In the genomic region with DNA sequence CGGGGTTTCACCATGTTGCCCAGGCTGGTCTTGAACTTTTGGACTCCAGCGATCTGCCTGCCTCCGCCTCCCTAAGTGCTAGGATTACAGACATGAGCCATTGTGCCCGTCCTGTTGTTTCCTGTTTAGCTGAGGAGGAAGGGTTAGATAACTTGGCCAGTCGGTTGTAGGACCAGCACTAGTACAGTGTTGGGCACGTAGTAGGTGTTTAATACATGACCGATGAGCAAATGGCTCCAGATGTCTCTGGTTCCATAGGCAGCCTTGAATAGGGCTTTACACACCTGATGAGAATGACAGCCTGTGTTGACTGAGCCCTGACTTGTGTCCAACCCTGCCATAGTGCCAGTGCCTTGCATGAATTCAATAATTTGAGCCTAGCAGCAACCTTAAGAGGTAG, we compare ENCODE assay signal across 9 cellular contexts. TPM values are rescaled to one million over a fixed set of nuclear protein-coding genes. Genes with fewer than 3 reads are reported as not detected.
A peak's percentile ranks its signal among the peaks of the same experiment; 100 is the strongest.
DNase-seq lines count a peak whose midpoint lies in the region; ATAC-seq, FAIRE-seq and TF ChIP-seq lines count a peak whose summit lies in the region.
"Had no signal": no experiment of that assay in that cellular context is flagged by ENCODE, and none has a peak within 500 bp of the region (broad histone marks: within the 10 kb centered on the region; RNA-seq: fewer than 3 reads in every experiment).

No MANE protein-coding gene starts in this region.

- no peak overlapping the region for H3K27ac ChIP-seq in CD4-positive, CD25-positive, alpha-beta regulatory T cell (ENCODE audit: insufficient read depth, low read length, poor library complexity, severe bottlenecking)
- H3K27ac ChIP-seq in breast epithelium: peak overlapping the region in 1 of 2 donors; percentile 85
- H3K27ac ChIP-seq in neural cell (ENCODE audit: low read length): no peak overlapping the region

- peaks cover 9% of the 10 kb centered on the region for H3K36me3 Mint-ChIP-seq in CD4-positive, CD25-positive, alpha-beta regulatory T cell
- no peaks in the 10 kb centered on the region for H3K36me3 Mint-ChIP-seq in IgD-negative memory B cell

- H3K36me3 ChIP-seq in CD4-positive, CD25-positive, alpha-beta regulatory T cell (ENCODE audit: control insufficient read depth, insufficient read depth, low read length): peaks cover 8% of the 10 kb centered on the region
- H3K36me3 ChIP-seq in breast epithelium: no peaks in the 10 kb centered on the region
- H3K36me3 ChIP-seq in neural cell (ENCODE audit: insufficient read depth, low read length): no peaks in the 10 kb centered on the region

- DNase-seq in CD4-positive, CD25-positive, alpha-beta regulatory T cell: no peak
- no peak for DNase-seq in breast epithelium (ENCODE audit: low spot score in 2 of 2)
- DNase-seq in OCI-M1 (lab: John Stamatoyannopoulos, UW): no peak
- no peak for DNase-seq in dermis blood vessel endothelial cell
- no peak for DNase-seq in D721Med (ENCODE audit: insufficient read length, low spot score)

- peak overlapping the region; percentile 28 to 93 (median 70) for H3K4me3 Mint-ChIP-seq in CD4-positive, CD25-positive, alpha-beta regulatory T cell
- peak overlapping the region in 3 of 4 donors; percentile 87 to 93 (median 89) for H3K4me3 Mint-ChIP-seq in IgD-negative memory B cell

- peak overlapping the region; percentile 76 for H3K9ac ChIP-seq in neural cell (ENCODE audit: low read length)

- TF ChIP-seq CTCF in breast epithelium (IDR thresholded peaks at IDR 0.05) (no peak), neural cell (IDR thresholded peaks at IDR 0.05; ENCODE audit: poor library complexity, severe bottlenecking) (no peak), D721Med (IDR thresholded peaks at IDR 0.05; ENCODE audit: insufficient read depth, missing control alignments) (no peak)

- no peak for TF ChIP-seq RAD21 in neural cell (conservative IDR thresholded peaks at IDR 0.05)

- H3K9me3 Mint-ChIP-seq in CD4-positive, CD25-positive, alpha-beta regulatory T cell: peaks cover 0 to 2% (median 0%) of the 10 kb centered on the region in 7 donors
- H3K9me3 Mint-ChIP-seq in IgD-negative memory B cell: no peaks in the 10 kb centered on the region

- H3K9me3 ChIP-seq in CD4-positive, CD25-positive, alpha-beta regulatory T cell (ENCODE audit: control insufficient read depth in 2 of 2, low read length in 2 of 2): no peaks in the 10 kb centered on the region
- H3K9me3 ChIP-seq in breast epithelium: no peaks in the 10 kb centered on the region
- H3K9me3 ChIP-seq in neural cell (ENCODE audit: low read length): no peaks in the 10 kb centered on the region

- no peaks in the 10 kb centered on the region for H3K9me2 ChIP-seq in neural cell (ENCODE audit: insufficient read depth, low read length)

- TF ChIP-seq EP300 in neural cell (conservative IDR thresholded peaks at IDR 0.05; ENCODE audit: poor library complexity, severe bottlenecking): no peak

- peaks cover 73% of the 10 kb centered on the region for H3K79me2 ChIP-seq in neural cell (replicated peaks; ENCODE audit: insufficient read depth, low read length)

- no peaks in the 10 kb centered on the region for H3F3A ChIP-seq in neural cell (ENCODE audit: insufficient read depth, low read length, poor library complexity, severe bottlenecking)

- no peak for FAIRE-seq in D721Med (lab: Jason Lieb, UNC)
- FAIRE-seq: colon had no signal

- H4K20me1 ChIP-seq in neural cell (ENCODE audit: insufficient read depth): no peaks in the 10 kb centered on the region

- peaks cover 18 to 64% (median 42%) of the 10 kb centered on the region in 4 donors for H3K4me1 Mint-ChIP-seq in CD4-positive, CD25-positive, alpha-beta regulatory T cell
- H3K4me1 Mint-ChIP-seq in IgD-negative memory B cell: peaks cover 26 to 38% (median 28%) of the 10 kb centered on the region in 3 donors

- intact Hi-C loops in breast epithelium (cut with DNase I; ENCODE audit: low total_unique reads): no loop called here

- no peak overlapping the region for H2AFZ ChIP-seq in neural cell (ENCODE audit: low read depth, low read length)

- peaks cover 46% of the 10 kb centered on the region for H3K4me1 ChIP-seq in CD4-positive, CD25-positive, alpha-beta regulatory T cell (ENCODE audit: control insufficient read depth, insufficient read depth, low read length, poor library complexity, severe bottlenecking)
- H3K4me1 ChIP-seq in breast epithelium: peaks cover 8 to 24% of the 10 kb centered on the region in 2 donors

- H3K27me3 Mint-ChIP-seq in CD4-positive, CD25-positive, alpha-beta regulatory T cell: no peaks in the 10 kb centered on the region
- no peaks in the 10 kb centered on the region for H3K27me3 Mint-ChIP-seq in IgD-negative memory B cell

- no peaks in the 10 kb centered on the region for H3K27me3 ChIP-seq in CD4-positive, CD25-positive, alpha-beta regulatory T cell (ENCODE audit: control insufficient read depth, insufficient read depth, low read length)
- H3K27me3 ChIP-seq in breast epithelium (no peaks in the 10 kb centered on the region), neural cell (ENCODE audit: insufficient read depth, low read depth, low read length) (no peaks in the 10 kb centered on the region)

- ATAC-seq in CD4-positive, CD25-positive, alpha-beta regulatory T cell (ENCODE audit: low read depth in 2 of 2): no peak
- no peak for ATAC-seq in HG02610 (IDR thresholded peaks at IDR 0.05; ENCODE audit: unreplicated experiment)

- peak overlapping the region; percentile 82 for H3K4me3 ChIP-seq in CD4-positive, CD25-positive, alpha-beta regulatory T cell (ENCODE audit: low read depth, low read length)
- H3K4me3 ChIP-seq in breast epithelium (peak overlapping the region in 2 of 3 donors; percentile 2 to 80), neural cell (ENCODE audit: low read length) (peak overlapping the region; percentile 73)

- TF ChIP-seq POLR2A in breast epithelium (IDR thresholded peaks at IDR 0.05): no peak

- peak overlapping the region in 1 of 3 donors; percentile 96 for H3K27ac Mint-ChIP-seq in CD4-positive, CD25-positive, alpha-beta regulatory T cell
- H3K27ac Mint-ChIP-seq in IgD-negative memory B cell: peak overlapping the region in 1 of 3 donors; percentile 91

- H3K4me2 ChIP-seq in neural cell (ENCODE audit: low read length): peak overlapping the region; percentile 87

TF ChIP-seq in neural cell, 6 proteins besides CTCF, POLR2A, EP300 and RAD21:
- no peak for TF ChIP-seq POLR2AphosphoS5 (IDR thresholded peaks at IDR 0.05)
- TF ChIP-seq, protein P1, sequence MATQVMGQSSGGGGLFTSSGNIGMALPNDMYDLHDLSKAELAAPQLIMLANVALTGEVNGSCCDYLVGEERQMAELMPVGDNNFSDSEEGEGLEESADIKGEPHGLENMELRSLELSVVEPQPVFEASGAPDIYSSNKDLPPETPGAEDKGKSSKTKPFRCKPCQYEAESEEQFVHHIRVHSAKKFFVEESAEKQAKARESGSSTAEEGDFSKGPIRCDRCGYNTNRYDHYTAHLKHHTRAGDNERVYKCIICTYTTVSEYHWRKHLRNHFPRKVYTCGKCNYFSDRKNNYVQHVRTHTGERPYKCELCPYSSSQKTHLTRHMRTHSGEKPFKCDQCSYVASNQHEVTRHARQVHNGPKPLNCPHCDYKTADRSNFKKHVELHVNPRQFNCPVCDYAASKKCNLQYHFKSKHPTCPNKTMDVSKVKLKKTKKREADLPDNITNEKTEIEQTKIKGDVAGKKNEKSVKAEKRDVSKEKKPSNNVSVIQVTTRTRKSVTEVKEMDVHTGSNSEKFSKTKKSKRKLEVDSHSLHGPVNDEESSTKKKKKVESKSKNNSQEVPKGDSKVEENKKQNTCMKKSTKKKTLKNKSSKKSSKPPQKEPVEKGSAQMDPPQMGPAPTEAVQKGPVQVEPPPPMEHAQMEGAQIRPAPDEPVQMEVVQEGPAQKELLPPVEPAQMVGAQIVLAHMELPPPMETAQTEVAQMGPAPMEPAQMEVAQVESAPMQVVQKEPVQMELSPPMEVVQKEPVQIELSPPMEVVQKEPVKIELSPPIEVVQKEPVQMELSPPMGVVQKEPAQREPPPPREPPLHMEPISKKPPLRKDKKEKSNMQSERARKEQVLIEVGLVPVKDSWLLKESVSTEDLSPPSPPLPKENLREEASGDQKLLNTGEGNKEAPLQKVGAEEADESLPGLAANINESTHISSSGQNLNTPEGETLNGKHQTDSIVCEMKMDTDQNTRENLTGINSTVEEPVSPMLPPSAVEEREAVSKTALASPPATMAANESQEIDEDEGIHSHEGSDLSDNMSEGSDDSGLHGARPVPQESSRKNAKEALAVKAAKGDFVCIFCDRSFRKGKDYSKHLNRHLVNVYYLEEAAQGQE (IDR thresholded peaks at IDR 0.05; ENCODE audit: borderline replicate concordance): no peak
- TF ChIP-seq MXI1 (conservative IDR thresholded peaks at IDR 0.05; ENCODE audit: poor library complexity, severe bottlenecking): no peak
- TF ChIP-seq SMC3 (conservative IDR thresholded peaks at IDR 0.05; ENCODE audit: poor library complexity): no peak
- no peak for TF ChIP-seq EZH2 (IDR thresholded peaks at IDR 0.05; ENCODE audit: borderline replicate concordance, insufficient read depth, low read length, poor library complexity, severe bottlenecking)
- TF ChIP-seq TAF1 (IDR thresholded peaks at IDR 0.05; ENCODE audit: low read depth): no peak

RNA-seq across cellular contexts. Expression of a gene that starts 1.8 kb away (rescaled TPM):
- total RNA-seq in CD4-positive, CD25-positive, alpha-beta regulatory T cell: 142 TPM
- 10 to 100 TPM; 17.9 to 20.3 (median 19.3) TPM for polyA plus RNA-seq in CD4-positive, CD25-positive, alpha-beta regulatory T cell
- polyA plus RNA-seq in IgD-negative memory B cell (39.1 TPM), neural cell (53.0 and 65.8 TPM in 2 replicates)
- total RNA-seq in breast epithelium (100 to 1,000 TPM in 1 of 3 donors, 10 to 100 TPM in 2; 63.7 to 113 (median 91.2) TPM), dermis blood vessel endothelial cell (65.3 and 89.3 TPM in 2 replicates)
- polyA minus RNA-seq in neural cell: 96.9 and 100 TPM in 2 replicates

RNA-seq across cellular contexts. Expression of a gene that starts 15.1 kb away (rescaled TPM):
- 73.4 TPM for total RNA-seq in CD4-positive, CD25-positive, alpha-beta regulatory T cell
- 10 to 100 TPM; 45.5 to 54.0 (median 51.4) TPM for polyA plus RNA-seq in CD4-positive, CD25-positive, alpha-beta regulatory T cell
- 49.2 TPM for polyA plus RNA-seq in IgD-negative memory B cell
- total RNA-seq in breast epithelium: 100 to 1,000 TPM in 1 of 3 donors, 10 to 100 TPM in 2; 23.8 to 122 (median 57.0) TPM
- polyA plus RNA-seq in neural cell: 53.4 and 55.1 TPM in 2 replicates
- polyA minus RNA-seq in neural cell: 12.8 and 16.3 TPM in 2 replicates
- 34.2 and 43.1 TPM in 2 replicates for total RNA-seq in dermis blood vessel endothelial cell

RNA-seq across cellular contexts. Expression of a gene that starts 30.3 kb away (rescaled TPM):
- total RNA-seq in CD4-positive, CD25-positive, alpha-beta regulatory T cell: 20.4 TPM
- 1 to 10 TPM; 4.4 to 6.3 (median 5.4) TPM for polyA plus RNA-seq in CD4-positive, CD25-positive, alpha-beta regulatory T cell
- polyA plus RNA-seq in IgD-negative memory B cell (8.8 TPM), neural cell (54.8 and 62.4 TPM in 2 replicates)
- total RNA-seq in breast epithelium (10 to 100 TPM in 2 of 3 donors, 1 to 10 TPM in 1; 9.4 to 17.7 (median 16.5) TPM), dermis blood vessel endothelial cell (16.8 and 18.4 TPM in 2 replicates)
- polyA minus RNA-seq in neural cell: 25.9 and 28.7 TPM in 2 replicates

RNA-seq across cellular contexts. Expression of a gene that starts 41.9 kb away (rescaled TPM):
- total RNA-seq in CD4-positive, CD25-positive, alpha-beta regulatory T cell: 57.0 TPM
- 10 to 100 TPM; 24.4 to 34.8 (median 28.3) TPM for polyA plus RNA-seq in CD4-positive, CD25-positive, alpha-beta regulatory T cell
- 38.3 TPM for polyA plus RNA-seq in IgD-negative memory B cell
- 10 to 100 TPM; 23.4 to 47.5 (median 45.1) TPM for total RNA-seq in breast epithelium
- polyA plus RNA-seq in neural cell: 145 and 195 TPM in 2 replicates
- polyA minus RNA-seq in neural cell: 46.2 and 52.8 TPM in 2 replicates
- 30.8 and 31.1 TPM in 2 replicates for total RNA-seq in dermis blood vessel endothelial cell
